In genomic region chr18:37672001-37672400, GRCh38 we compare ENCODE assay signal across 24 cellular contexts.
"Had no signal": no experiment of that assay in that cellular context is flagged by ENCODE, and none has a peak within 500 bp of the region (broad histone marks: within the 10 kb centered on the region; RNA-seq: fewer than 3 reads in every experiment).

No MANE protein-coding gene starts in this region.

- DNase-seq: colonic mucosa; cortex of kidney; dermis blood vessel endothelial cell; dorsolateral prefrontal cortex; effector CD4-positive, alpha-beta T cell; effector CD8-positive, alpha-beta T cell; effector memory CD4-positive, alpha-beta T cell; effector memory CD8-positive, alpha-beta T cell; endodermal cell; erythroblast; esophagus squamous epithelium; foreskin fibroblast; foreskin keratinocyte; foreskin melanocyte; gastrocnemius medialis; glutamatergic neuron; heart left ventricle; heart right ventricle had no signal

- ATAC-seq: effector memory CD8-positive, alpha-beta T cell; esophagus mucosa; foreskin keratinocyte; gastrocnemius medialis; gastroesophageal sphincter; heart left ventricle; heart right ventricle had no signal

- H3K4me1 ChIP-seq: colonic mucosa, esophagus muscularis mucosa, esophagus squamous epithelium, foreskin keratinocyte, gastrocnemius medialis, gastroesophageal sphincter, heart left ventricle, heart right ventricle had no signal

- H3K27me3 Mint-ChIP-seq: dendritic cell treated with granulocyte-macrophage colony-stimulating factor and Interleukin-4, amounts not matched to agents 40 ng/mL and 50 ng/mL, for 4 days; effector memory CD8-positive, alpha-beta T cell had no signal

- H3K27me3 ChIP-seq: colonic mucosa, dorsolateral prefrontal cortex, esophagus muscularis mucosa, esophagus squamous epithelium, foreskin keratinocyte, gastrocnemius medialis, gastroesophageal sphincter, heart left ventricle had no signal

- H3K27ac ChIP-seq: colonic mucosa, coronary artery, dorsolateral prefrontal cortex, epithelial cell of prostate, esophagus muscularis mucosa, esophagus squamous epithelium, foreskin keratinocyte, gastrocnemius medialis, gastroesophageal sphincter, heart left ventricle, heart right ventricle had no signal

- H3K4me3 Mint-ChIP-seq: dendritic cell treated with granulocyte-macrophage colony-stimulating factor and Interleukin-4, amounts not matched to agents 40 ng/mL and 50 ng/mL, for 4 days; effector memory CD8-positive, alpha-beta T cell; endodermal cell had no signal

- H3K9me3 ChIP-seq: colonic mucosa, gastrocnemius medialis had no signal

- H3K27ac Mint-ChIP-seq: dendritic cell treated with granulocyte-macrophage colony-stimulating factor and Interleukin-4, amounts not matched to agents 40 ng/mL and 50 ng/mL, for 4 days; effector memory CD8-positive, alpha-beta T cell; endodermal cell had no signal

- H3K4me3 ChIP-seq: colonic mucosa, coronary artery, dorsolateral prefrontal cortex, esophagus muscularis mucosa, esophagus squamous epithelium, gastrocnemius medialis, gastroesophageal sphincter, heart left ventricle, heart right ventricle had no signal

- H3K36me3 ChIP-seq: colonic mucosa, esophagus muscularis mucosa, esophagus squamous epithelium, gastrocnemius medialis, gastroesophageal sphincter, heart left ventricle, heart right ventricle had no signal
